18 cellular contexts compared by ENCODE assay signal in the genomic region with DNA sequence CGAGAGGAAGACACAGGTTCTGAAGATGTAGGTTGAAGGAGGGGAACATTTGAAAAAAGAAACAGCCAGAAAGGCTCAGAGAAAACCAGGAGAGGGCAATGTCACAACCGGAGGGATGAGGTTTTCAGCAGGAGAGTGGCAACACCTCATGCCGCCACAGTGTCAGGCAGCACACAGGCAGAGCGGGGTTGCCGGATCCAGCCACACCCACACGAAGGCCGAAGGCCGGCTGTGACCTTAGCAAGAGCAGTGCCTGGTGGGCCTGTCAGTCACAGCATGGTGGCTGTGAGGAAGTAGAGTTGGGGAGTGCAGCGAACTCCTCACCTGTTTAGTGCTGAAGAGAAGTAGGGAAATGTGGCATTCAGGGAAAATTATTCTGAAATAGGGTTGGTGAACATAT. TPM values are rescaled to one million over a fixed set of nuclear protein-coding genes. Genes with fewer than 3 reads are reported as not detected.
DNase-seq lines count a peak whose midpoint lies in the region; FAIRE-seq and TF ChIP-seq lines count a peak whose summit lies in the region.
"Had no signal": no experiment of that assay in that cellular context is flagged by ENCODE, and none has a peak within 500 bp of the region (broad histone marks: within the 10 kb centered on the region; RNA-seq: fewer than 3 reads in every experiment).

No MANE protein-coding gene starts in this region.

- H3K4ac ChIP-seq in H9 (ENCODE audit: low read depth, low read length) = no peak overlapping the region
- no peak overlapping the region for H3K4ac ChIP-seq in H1 (replicated peaks; ENCODE audit: insufficient read length, low read depth, low read length)

- in situ Hi-C loops in mammary epithelial cell (cut with MboI; ENCODE audit: low sequenced_read_pairs in 2 of 2) = loop anchor here in 1 of 2 donors (25.0 kb wide), 1 partner anchor 400 kb away; no protein-coding TSS in a partner anchor

- no peak for TF ChIP-seq RAD21 in H1 (IDR thresholded peaks at IDR 0.05 in 1 of 2, conservative IDR thresholded peaks at IDR 0.05 in 1 of 2; ENCODE audit: low read depth in 2 of 2, low read length in 2 of 2)

- POLR2A ChIA-PET in MCF 10A (lab: Yijun Ruan, JAX) = no interaction called here
- POLR2A ChIA-PET in H1 (lab: Charles Lee; ENCODE audit: partially characterized antibody) = interaction anchor here (1.6 kb wide), 1 partner anchor 96 kb away, joined by 3 read pairs; no protein-coding TSS in a partner anchor

- BruUV-seq in MCF 10A (replicated peaks; lab: Mats Ljungman, UMichigan) = no TSS peak
- BruUV-seq in mammary epithelial cell (replicated peaks; lab: Mats Ljungman, UMichigan) = no TSS peak

- TF ChIP-seq EP300 in H1 (IDR thresholded peaks at IDR 0.05; ENCODE audit: borderline replicate concordance in 1 of 2, low read depth in 2 of 2, low read length in 2 of 2) = no peak

- 95% methylated on average over 8 of the region's 9 CpGs for WGBS in mammary epithelial cell (ENCODE audit: low coverage, missing lambda C conversion rate)
- WGBS in H9 (ENCODE audit: extremely low coverage, insufficient read length, low lambda C conversion rate) = no CpG with 5 or more reads among the region's 9 CpGs
- WGBS in H1 (ENCODE audit: extremely low coverage in 1 of 2, insufficient coverage in 1 of 2, insufficient read length in 1 of 2, insufficient replicate concordance in 2 of 2, low coverage in 1 of 2, low lambda C conversion rate in 2 of 2, missing lambda C conversion rate in 1 of 2), 2 experiments = 83% methylated on average over 9 of the region's 9 CpGs; no CpG with 5 or more reads in 1 of the 2 experiments

- peaks cover 12% of the 10 kb centered on the region for H3K36me3 ChIP-seq in mammary epithelial cell (ENCODE audit: insufficient read depth, low read length)
- peaks cover 0 to 16% (median 7%) of the 10 kb centered on the region in 4 experiments; a peak in 5 of 8 replicates for H3K36me3 ChIP-seq in H1 (ENCODE audit: control insufficient read depth in 2 of 4, insufficient read depth in 4 of 4, low read length in 3 of 4)

- H3K23me2 ChIP-seq in H9 (ENCODE audit: insufficient read length, low read depth, low read length, poor library complexity, severe bottlenecking) = no peaks in the 10 kb centered on the region
- H3K23me2 ChIP-seq in H1 (ENCODE audit: low read depth, low read length) = no peaks in the 10 kb centered on the region

- H2BK120ac ChIP-seq in H9 (ENCODE audit: low read depth, low read length, poor library complexity, severe bottlenecking) (no peak overlapping the region), H1 (replicated peaks; ENCODE audit: low read depth, low read length) (no peak overlapping the region)

- no peak overlapping the region for H3T11ph ChIP-seq in H9 (ENCODE audit: low read length)

- TF ChIP-seq CTCF in MCF 10A (IDR thresholded peaks at IDR 0.05; ENCODE audit: unreplicated experiment) (no peak), mammary epithelial cell (conservative IDR thresholded peaks at IDR 0.05 in 1 of 2, IDR thresholded peaks at IDR 0.05 in 1 of 2; ENCODE audit: extremely low read depth in 1 of 2, insufficient read depth in 1 of 2, low read depth in 1 of 2, low read length in 2 of 2) (no peak), H9 (conservative IDR thresholded peaks at IDR 0.05) (no peak), H1 (IDR thresholded peaks at IDR 0.05; ENCODE audit: control extremely low read depth in 1 of 3, insufficient read depth in 1 of 3, low read depth in 1 of 3, low read length in 3 of 3) (no peak)

- no peak for FAIRE-seq in H1 (lab: Jason Lieb, UNC)
- FAIRE-seq: GM19239 had no signal

- H3K27ac ChIP-seq in mammary epithelial cell (ENCODE audit: insufficient read depth, low read depth, low read length) (no peak overlapping the region), H9 (ENCODE audit: insufficient read length, low read depth, low read length) (no peak overlapping the region), H1 (ENCODE audit: low read depth, low read length) (no peak overlapping the region)
- H3K27ac ChIP-seq: 22Rv1, BLaER1, HL-60 had no signal

- H3K4me1 Mint-ChIP-seq in MCF 10A (ENCODE audit: insufficient read depth, unreplicated experiment) (peaks cover 6% of the 10 kb centered on the region), H9 (no peaks in the 10 kb centered on the region), immature natural killer cell (peaks cover 30 to 70% of the 10 kb centered on the region in 2 donors)

- H2BK20ac ChIP-seq in H9 (ENCODE audit: low read depth, low read length, poor library complexity, severe bottlenecking) (no peak overlapping the region), H1 (ENCODE audit: low read length) (no peak overlapping the region)

- H3K27me3 ChIP-seq in mammary epithelial cell (ENCODE audit: insufficient read depth, low read length) = no peaks in the 10 kb centered on the region
- H3K27me3 ChIP-seq in H9 (ENCODE audit: insufficient read depth, low read length) = no peaks in the 10 kb centered on the region
- H3K27me3 ChIP-seq in H1 (replicated peaks in 1 of 4; ENCODE audit: control insufficient read depth in 3 of 4, extremely low read depth in 1 of 4, insufficient read depth in 3 of 4, low read length in 3 of 4) = no peaks in the 10 kb centered on the region
- H3K27me3 ChIP-seq: BLaER1 had no signal

- H3K9me3 Mint-ChIP-seq in MCF 10A (ENCODE audit: unreplicated experiment) (peaks cover 11% of the 10 kb centered on the region), H9 (peaks cover 9 to 22% of the 10 kb centered on the region in 2 experiments), immature natural killer cell (peaks cover 0 to 2% (median 0%) of the 10 kb centered on the region in 6 donors)

- no peak overlapping the region for H3K56ac ChIP-seq in H9 (ENCODE audit: insufficient read length, low read depth, low read length)
- H3K56ac ChIP-seq in H1 (replicated peaks; ENCODE audit: insufficient read length, low read depth, low read length) = no peak overlapping the region

- H3K4me1 ChIP-seq in mammary epithelial cell (ENCODE audit: insufficient read depth, low read length) (no peaks in the 10 kb centered on the region), H9 (ENCODE audit: insufficient read depth, low read length) (no peaks in the 10 kb centered on the region), H1 (replicated peaks in 1 of 4; ENCODE audit: control insufficient read depth in 3 of 4, insufficient read depth in 4 of 4, low read length in 3 of 4) (no peaks in the 10 kb centered on the region)
- H3K4me1 ChIP-seq: BLaER1 had no signal

- H2BK12ac ChIP-seq in H9 (ENCODE audit: insufficient read length, low read depth, low read length) (no peak overlapping the region), H1 (ENCODE audit: low read depth, low read length) (no peak overlapping the region)

- H2BK5ac ChIP-seq in H9 (ENCODE audit: insufficient read length, low read length) = no peak overlapping the region
- H2BK5ac ChIP-seq in H1 (ENCODE audit: low read depth, low read length) = no peak overlapping the region

- dilution Hi-C loops in mammary epithelial cell (cut with HindIII; ENCODE audit: low sequenced_read_pairs) = no loop called here

- H3K4me3 ChIP-seq in mammary epithelial cell (replicated peaks in 1 of 3; ENCODE audit: insufficient read depth in 1 of 3, low read depth in 2 of 3, low read length in 3 of 3) (no peak overlapping the region), H1 (ENCODE audit: extremely low read depth in 1 of 4, insufficient read depth in 2 of 4, low read depth in 3 of 4, low read length in 4 of 4) (no peak overlapping the region)
- H3K4me3 ChIP-seq: BLaER1 had no signal

- H2AK5ac ChIP-seq in H9 (ENCODE audit: insufficient read length, low read length) (no peak overlapping the region), H1 (ENCODE audit: low read depth, low read length) (no peak overlapping the region)

- H3K36me3 Mint-ChIP-seq in MCF 10A (ENCODE audit: insufficient read depth, unreplicated experiment) (peaks cover 83% of the 10 kb centered on the region), H9 (ENCODE audit: insufficient read depth in 1 of 3, low read depth in 3 of 3) (peaks cover 71 to 83% (median 77%) of the 10 kb centered on the region in 3 experiments), immature natural killer cell (peaks cover 47 to 77% (median 66%) of the 10 kb centered on the region in 3 donors)

- no peak for TF ChIP-seq POLR2A in H1 (IDR thresholded peaks at IDR 0.05; ENCODE audit: control extremely low read depth in 1 of 2, low read depth in 2 of 2, low read length in 2 of 2)

- H3K27me3 Mint-ChIP-seq in MCF 10A (ENCODE audit: insufficient read depth, unreplicated experiment) (no peaks in the 10 kb centered on the region), H9 (ENCODE audit: low read depth) (no peaks in the 10 kb centered on the region), immature natural killer cell (ENCODE audit: low read depth in 3 of 3) (no peaks in the 10 kb centered on the region)
- H3K27me3 Mint-ChIP-seq: CD4-positive, alpha-beta T cell had no signal

- CTCF ChIA-PET in MCF 10A (lab: Yijun Ruan, JAX) = no interaction called here
- CTCF ChIA-PET in mammary epithelial cell (lab: Charles Lee; ENCODE audit: low non-redundant PET) = no interaction called here
- CTCF ChIA-PET in H1 (lab: Charles Lee; ENCODE audit: partially characterized antibody) = no interaction called here

- H3K27ac Mint-ChIP-seq in MCF 10A (ENCODE audit: low read depth, unreplicated experiment) = peak overlapping the region; percentile 1
- H3K27ac Mint-ChIP-seq in H9 = peak overlapping the region in 1 of 3 experiments; percentile 29; a peak in 2 of 7 replicates
- H3K27ac Mint-ChIP-seq in immature natural killer cell = peak overlapping the region in 4 of 6 donors; percentile 8 to 73 (median 42)
- H3K27ac Mint-ChIP-seq: CD4-positive, alpha-beta T cell had no signal

- H3K18ac ChIP-seq in H9 (ENCODE audit: insufficient read length, low read depth, low read length) (no peak overlapping the region), H1 (ENCODE audit: extremely low read depth, low read length) (no peak overlapping the region)

- H3K79me1 ChIP-seq in H9 (ENCODE audit: insufficient read depth, low read depth, low read length, poor library complexity, severe bottlenecking) = no peaks in the 10 kb centered on the region
- no peaks in the 10 kb centered on the region; the same call in 1 of the 2 replicates for H3K79me1 ChIP-seq in H1 (ENCODE audit: low read depth, low read length)

- H4K5ac ChIP-seq in H9 (ENCODE audit: insufficient read length, low read depth, low read length) = no peak overlapping the region
- H4K5ac ChIP-seq in H1 (ENCODE audit: insufficient read length, low read depth, low read length) = no peak overlapping the region

- H2BK15ac ChIP-seq in H9 (ENCODE audit: low read depth, low read length) (no peak overlapping the region), H1 (ENCODE audit: low read length) (no peak overlapping the region)

- H4K91ac ChIP-seq in H9 (ENCODE audit: insufficient read length, low read depth, low read length) = no peak overlapping the region
- H4K91ac ChIP-seq in H1 (replicated peaks; ENCODE audit: insufficient read length, low read length) = no peak overlapping the region

- no peak for DNase-seq in MCF 10A (ENCODE audit: unreplicated experiment)
- DNase-seq in mammary epithelial cell = no peak
- DNase-seq in H9 = peak; percentile 41
- no peak for DNase-seq in H1 (ENCODE audit: low read depth in 1 of 2, low spot score in 2 of 2)
- no peak for DNase-seq in immature natural killer cell
- no peak for DNase-seq in Ammon's horn (ENCODE audit: low spot score)
- DNase-seq in NCI-H1105 treated with DMSO at 0.1 percent for 48 hours (lab: John Stamatoyannopoulos, UW) = no peak
- DNase-seq in activated CD8-positive, alpha-beta memory T cell treated with anti-CD3 and anti-CD28 coated beads, Interleukin-2, amount 50 U/mL, for 4 hours = no peak
- DNase-seq: CD4-positive, alpha-beta T cell; DMS153; DND-41; GDM1; HCEC 1CT; KG1 had no signal

- H3K9ac ChIP-seq in mammary epithelial cell (ENCODE audit: insufficient read depth, low read length) = no peak overlapping the region
- no peak overlapping the region for H3K9ac ChIP-seq in H9 (ENCODE audit: extremely low read depth, insufficient read length, low read length)
- H3K9ac ChIP-seq in H1 (replicated peaks in 1 of 4; ENCODE audit: extremely low read depth in 1 of 4, low read depth in 3 of 4, low read length in 3 of 4) = no peak overlapping the region
- H3K9ac ChIP-seq: BLaER1 had no signal

- H4K8ac ChIP-seq in H9 (replicated peaks; ENCODE audit: insufficient read length, low read depth, low read length) = no peak overlapping the region
- no peak overlapping the region for H4K8ac ChIP-seq in H1 (ENCODE audit: extremely low read depth, insufficient read depth, low read length)

- H3K4me3 Mint-ChIP-seq in MCF 10A (ENCODE audit: unreplicated experiment) = no peak overlapping the region
- no peak overlapping the region for H3K4me3 Mint-ChIP-seq in H9
- H3K4me3 Mint-ChIP-seq in immature natural killer cell = no peak overlapping the region
- H3K4me3 Mint-ChIP-seq: CD4-positive, alpha-beta T cell had no signal

- H4K20me1 ChIP-seq in mammary epithelial cell (ENCODE audit: insufficient read depth, low read length) = no peaks in the 10 kb centered on the region
- H4K20me1 ChIP-seq in H9 (ENCODE audit: control insufficient read depth, insufficient read depth, insufficient read length) = no peaks in the 10 kb centered on the region
- H4K20me1 ChIP-seq in H1 (replicated peaks in 1 of 2; ENCODE audit: control insufficient read depth in 1 of 2, insufficient read depth in 2 of 2, low read length in 2 of 2) = peaks cover 0 to 3% of the 10 kb centered on the region in 2 experiments

- H3K14ac ChIP-seq in H9 (ENCODE audit: insufficient read depth, low read length) (no peak overlapping the region), H1 (ENCODE audit: insufficient read length) (no peak overlapping the region)

- no peaks in the 10 kb centered on the region for H3K79me2 ChIP-seq in mammary epithelial cell (ENCODE audit: insufficient read depth, low read length)
- H3K79me2 ChIP-seq in H9 (ENCODE audit: insufficient read depth, low read length) = no peaks in the 10 kb centered on the region
- 0 out of 4 replicates have a peak, but pooled peaks cover 0 to under 1% of the 10 kb centered on the region in 2 experiments for H3K79me2 ChIP-seq in H1 (ENCODE audit: control insufficient read depth in 1 of 2, insufficient read depth in 2 of 2, low read length in 2 of 2)

- no peak overlapping the region for H3K23ac ChIP-seq in H9 (ENCODE audit: insufficient read length, low read depth, low read length)
- no peak overlapping the region for H3K23ac ChIP-seq in H1 (ENCODE audit: insufficient read length)

- H3K9me3 ChIP-seq in mammary epithelial cell (replicated peaks; ENCODE audit: insufficient read depth, low read length) (no peaks in the 10 kb centered on the region), H9 (ENCODE audit: control insufficient read depth, low read depth, low read length) (no peaks in the 10 kb centered on the region), H1 (ENCODE audit: insufficient read depth in 2 of 2, low read depth in 1 of 2, low read length in 1 of 2) (no peaks in the 10 kb centered on the region)

- H3K4me2 ChIP-seq in mammary epithelial cell (ENCODE audit: insufficient read depth, low read depth, low read length) (no peak overlapping the region), H9 (ENCODE audit: insufficient read depth, insufficient read length, low read length) (no peak overlapping the region), H1 (ENCODE audit: insufficient read depth in 1 of 2, low read depth in 2 of 2, low read length in 2 of 2) (no peak overlapping the region)
- H3K4me2 ChIP-seq: BLaER1 had no signal

- intact Hi-C loops in MCF 10A (cut with micrococcal nuclease) = no loop called here
- intact Hi-C loops in mammary epithelial cell (cut with micrococcal nuclease) = no loop called here

- H2AFZ ChIP-seq in mammary epithelial cell (ENCODE audit: low read depth, low read length) (no peak overlapping the region), H9 (ENCODE audit: low read length) (no peak overlapping the region), H1 (ENCODE audit: low read length) (no peak overlapping the region)

RNA-seq across cellular contexts. Expression of a gene that starts 14.0 kb away (rescaled TPM):
- total RNA-seq in MCF 10A (2022) (141 and 167 TPM in 2 replicates), mammary epithelial cell (10 to 100 TPM; 39.5 to 76.6 TPM), H9 (2021) (76.4 and 77.8 TPM in 2 replicates)
- polyA plus RNA-seq in mammary epithelial cell (95.7 TPM), H1 (2011; rRNA removed) (96.8 and 129 TPM in 2 replicates), immature natural killer cell (100 to 1,000 TPM; 175 to 238 (median 228) TPM)
- 63.7 TPM for polyA minus RNA-seq in mammary epithelial cell
- total RNA-seq in H1 (2021; fragmentation: NEBNext Ultra II Directional; extraction: Animal tissue kit (Norgen Biotek cat#: 25700)) = 86.0 and 89.3 TPM in 2 replicates
- 134 TPM for polyA plus RNA-seq in H1 (2011; cell fraction: cytosol; rRNA removed)
- polyA plus RNA-seq in H1 (2011; cell fraction: nucleus; rRNA removed) = 74.7 TPM
- 79.5 to 106 TPM (median 103 TPM) in 4 replicates for polyA plus RNA-seq in H1 (2012, experiment 1 of 2)
- polyA plus RNA-seq in H1 (2012, experiment 2 of 2) = 19.2 TPM
- polyA plus RNA-seq in H1 (2013, experiment 1 of 2) = 59.3 TPM
- 63.1 TPM for polyA plus RNA-seq in H1 (2013, experiment 2 of 2)
- 45.1 and 57.3 TPM in 2 replicates for polyA minus RNA-seq in H1 (2011; rRNA and poly(A)+ RNA removed)
- 18.3 TPM for polyA minus RNA-seq in H1 (2011; cell fraction: cytosol; rRNA and poly(A)+ RNA removed)
- polyA minus RNA-seq in H1 (2011; cell fraction: nucleus; rRNA and poly(A)+ RNA removed) = 62.5 TPM
